Comparison of ENCODE assay signal across 9 cellular contexts in the genomic region with DNA sequence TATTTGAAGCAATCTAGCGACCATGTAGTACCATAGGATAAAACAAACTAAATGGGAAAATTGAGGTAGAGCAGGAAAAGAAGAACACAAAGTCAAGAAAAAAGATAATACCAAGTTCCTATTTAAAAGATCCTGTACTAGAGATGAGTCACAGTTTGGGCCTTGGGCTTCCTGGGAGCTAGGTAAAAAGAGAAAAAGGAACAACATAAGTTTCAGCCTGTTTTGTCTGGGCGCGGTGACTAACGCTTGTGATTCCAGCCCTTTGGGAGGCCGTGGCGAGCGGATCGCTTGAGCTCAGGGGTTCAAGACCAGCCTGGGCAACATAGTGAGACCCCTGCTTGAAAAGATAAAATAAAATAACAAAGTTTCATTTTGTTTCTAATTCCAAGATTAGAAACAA. TPM values are rescaled to one million over a fixed set of nuclear protein-coding genes. Genes with fewer than 3 reads are reported as not detected.
DNase-seq lines count a peak whose midpoint lies in the region; ATAC-seq and TF ChIP-seq lines count a peak whose summit lies in the region.
"Had no signal": no experiment of that assay in that cellular context is flagged by ENCODE, and none has a peak within 500 bp of the region (broad histone marks: within the 10 kb centered on the region; RNA-seq: fewer than 3 reads in every experiment).

No MANE protein-coding gene starts in this region.

- intact Hi-C loops in lower lobe of right lung (cut with DNase I) = no loop called here
- intact Hi-C loops in thyroid gland (cut with DNase I) = no loop called here

- TF ChIP-seq CTCF in AG04449 (IDR thresholded peaks at IDR 0.05; ENCODE audit: insufficient read depth, low read length, missing control alignments) (no peak), HL-60 (IDR thresholded peaks at IDR 0.05; ENCODE audit: insufficient read depth, low read length) (no peak), lower lobe of right lung (IDR thresholded peaks at IDR 0.05) (no peak), thyroid gland (IDR thresholded peaks at IDR 0.05) (no peak)

- H3K36me3 ChIP-seq in lower lobe of right lung = no peaks in the 10 kb centered on the region
- H3K36me3 ChIP-seq in thyroid gland = no peaks in the 10 kb centered on the region

- TF ChIP-seq POLR2A in thyroid gland (IDR thresholded peaks at IDR 0.05) = no peak

- no peaks in the 10 kb centered on the region for H3K9me3 Mint-ChIP-seq in activated naive CD4-positive, alpha-beta T cell treated with anti-CD3 and anti-CD28 coated beads, Interleukin-2, amount 50 U/mL, for 72 hours

- H3K27ac Mint-ChIP-seq in activated naive CD4-positive, alpha-beta T cell treated with anti-CD3 and anti-CD28 coated beads, Interleukin-2, amount 50 U/mL, for 72 hours = peak overlapping the region; percentile 85 to 91

- H3K27ac ChIP-seq in HL-60 (replicated peaks) (no peak overlapping the region), lower lobe of right lung (no peak overlapping the region), thyroid gland (peak overlapping the region in 1 of 3 donors; percentile 77)

- CTCF ChIA-PET in AG04449 (lab: Yijun Ruan, JAX) = interaction anchor here (1.6 kb wide), 1 partner anchor 15 kb away, joined by 3 read pairs; no protein-coding TSS in a partner anchor

- DNase-seq in AG04449 (ENCODE audit: low read depth, low spot score) = no peak
- DNase-seq in HL-60 (ENCODE audit: low read depth in 1 of 2, low spot score in 1 of 2) = peak; percentile 56 to 70
- no peak for DNase-seq in activated naive CD4-positive, alpha-beta T cell treated with anti-CD3 and anti-CD28 coated beads, Interleukin-2, amount 50 U/mL, for 72 hours (ENCODE audit: low spot score in 2 of 2)
- peak; percentile 49 for DNase-seq in lower lobe of right lung
- no peak for DNase-seq in NCI-H2227 (lab: John Stamatoyannopoulos, UW; ENCODE audit: unreplicated experiment)
- DNase-seq in thyroid gland = no peak
- DNase-seq in GM03348 (ENCODE audit: low spot score) = no peak
- DNase-seq: stimulated activated CD4-positive, alpha-beta T cell treated with anti-CD3 and anti-CD28 coated beads, Interleukin-1b, Interleukin-23, amount 100 ng/mL, for 48 hours had no signal

- ATAC-seq in activated naive CD4-positive, alpha-beta T cell treated with anti-CD3 and anti-CD28 coated beads, Interleukin-2, amount 50 U/mL, for 72 hours = no peak
- ATAC-seq in lower lobe of right lung (no peak), GM21529 (IDR thresholded peaks at IDR 0.05; ENCODE audit: unreplicated experiment) (no peak)

- H3K9me3 ChIP-seq in lower lobe of right lung = no peaks in the 10 kb centered on the region
- no peaks in the 10 kb centered on the region for H3K9me3 ChIP-seq in thyroid gland

- WGBS in thyroid gland, 2 donors = 83 to 91% methylated on average over 8 of the region's 8 CpGs

- POLR2A ChIA-PET in AG04449 (lab: Yijun Ruan, JAX) = interaction anchor here (0.6 kb wide), 1 partner anchor 100 kb away, joined by 3 read pairs; no protein-coding TSS in a partner anchor

- H3K4me1 ChIP-seq in lower lobe of right lung (peaks cover 51% of the 10 kb centered on the region), thyroid gland (peaks cover 0 to 4% of the 10 kb centered on the region in 2 donors)

- peaks cover 0 to 12% of the 10 kb centered on the region in 2 donors for H3K36me3 Mint-ChIP-seq in activated naive CD4-positive, alpha-beta T cell treated with anti-CD3 and anti-CD28 coated beads, Interleukin-2, amount 50 U/mL, for 72 hours

- no peaks in the 10 kb centered on the region for H3K27me3 ChIP-seq in HL-60 (ENCODE audit: insufficient read depth, poor library complexity, severe bottlenecking)
- H3K27me3 ChIP-seq in lower lobe of right lung (ENCODE audit: low read depth) = no peaks in the 10 kb centered on the region
- no peaks in the 10 kb centered on the region for H3K27me3 ChIP-seq in thyroid gland

- H3K4me3 ChIP-seq in AG04449 (ENCODE audit: low read depth, low read length) (peak overlapping the region; percentile 66), HL-60 (replicated peaks; ENCODE audit: insufficient read depth, low read length) (no peak overlapping the region), lower lobe of right lung (peak overlapping the region; percentile 66), thyroid gland (replicated peaks in 1 of 3) (no peak overlapping the region)

RNA-seq across cellular contexts. Expression of gene TMEM156, which starts 14.0 kb away (rescaled TPM):
- total RNA-seq in activated naive CD4-positive, alpha-beta T cell treated with anti-CD3 and anti-CD28 coated beads, Interleukin-2, amount 50 U/mL, for 72 hours = 10 to 100 TPM; 13.8 to 24.0 TPM
- total RNA-seq in lower lobe of right lung (0.62 TPM), thyroid gland (under 1 TPM in 1 of 4 donors, not detected in 3; 0.33 TPM)

RNA-seq across cellular contexts. Expression of gene KLHL5, which starts 15.8 kb away (rescaled TPM):
- 10 to 100 TPM in 1 of 2 donors, 1 to 10 TPM in 1; 5.0 to 29.4 TPM for total RNA-seq in activated naive CD4-positive, alpha-beta T cell treated with anti-CD3 and anti-CD28 coated beads, Interleukin-2, amount 50 U/mL, for 72 hours
- total RNA-seq in lower lobe of right lung (28.8 TPM), thyroid gland (10 to 100 TPM; 19.7 to 27.3 (median 24.7) TPM)

Comparison
In these comparisons a context has a peak if more than half of its experiments do, and no peak if none do; other contexts are left out.
1. DNase-seq: peak in HL-60 (2 of 2) and lower lobe of right lung (single experiment); none in AG04449 (single experiment), activated naive CD4-positive, alpha-beta T cell treated with anti-CD3 and anti-CD28 coated beads, Interleukin-2, amount 50 U/mL, for 72 hours (0 of 2), NCI-H2227 (single experiment), thyroid gland (0 of 2) and GM03348 (single experiment).
2. H3K4me3 ChIP-seq: peak in AG04449 (single experiment) and lower lobe of right lung (single experiment); none in HL-60 (single experiment) and thyroid gland (0 of 3).